In the genomic region with DNA sequence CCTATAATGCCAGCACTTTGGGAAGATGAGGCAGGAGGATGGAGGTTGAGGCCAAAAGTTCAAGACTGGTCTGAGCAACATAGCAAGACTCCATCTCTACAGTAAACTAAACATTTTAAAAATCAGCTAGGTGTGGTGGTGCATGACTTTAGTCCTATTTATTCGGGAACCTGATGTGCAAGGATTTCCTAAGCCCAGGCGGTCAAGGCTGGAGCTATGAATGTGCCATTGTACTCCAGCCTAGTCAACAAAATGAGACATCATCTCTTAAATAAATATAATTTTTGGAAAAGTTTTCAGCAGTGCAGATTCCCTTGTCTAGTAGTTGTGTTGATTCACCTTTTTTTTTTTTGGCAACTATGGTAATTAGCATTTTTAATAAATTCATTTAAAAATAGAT, we compare ENCODE assay signal across 11 cellular contexts.
"Had no signal": no experiment of that assay in that cellular context is flagged by ENCODE, and none has a peak within 500 bp of the region (broad histone marks: within the 10 kb centered on the region; RNA-seq: fewer than 3 reads in every experiment).

No MANE protein-coding gene starts in this region.

- H3K4me3 ChIP-seq: GM23248, GM23338, HAP-1 had no signal

- H3K4me3 Mint-ChIP-seq: GM23338, H9, HFFc6 had no signal

- H3K9ac ChIP-seq: GM23248 had no signal

- H3K4me2 ChIP-seq: GM23338 had no signal

- H3K4me1 ChIP-seq: HAP-1 had no signal

- H3K9me3 ChIP-seq: HAP-1 had no signal

- ATAC-seq: GM23338, HCT116 had no signal

- H3K27ac Mint-ChIP-seq: HFFc6 had no signal

- FAIRE-seq: H1, H54 had no signal

- DNase-seq: GM23248, GOT3, H7, H9, HCEC 1CT, HFFc6 had no signal

- H3K27ac ChIP-seq: GM23248 had no signal

- H3K36me3 ChIP-seq: HAP-1 had no signal

- H2AFZ ChIP-seq: GM23248 had no signal
